Comparison of ENCODE assay signal across 8 cellular contexts in genomic region chr10:24465124-24465874, GRCh38.
DNase-seq lines count a peak whose midpoint lies in the region; TF ChIP-seq lines count a peak whose summit lies in the region.

No MANE protein-coding gene starts in this region.

- no peaks in the 10 kb centered on the region for H3K27me3 ChIP-seq in KMS-11 (ENCODE audit: insufficient read depth, low read depth)
- no peaks in the 10 kb centered on the region for H3K27me3 ChIP-seq in breast epithelium
- H3K27me3 ChIP-seq in mucosa of stomach (ENCODE audit: control insufficient read depth, insufficient read depth, low read length): no peaks in the 10 kb centered on the region
- no peaks in the 10 kb centered on the region for H3K27me3 ChIP-seq in tibial artery

- H3K9ac ChIP-seq in KMS-11 (no peak overlapping the region), mucosa of stomach (ENCODE audit: low read length) (peak overlapping the region; percentile 72)

- H3K4me1 ChIP-seq in KMS-11 (ENCODE audit: low read depth, poor library complexity, severe bottlenecking) (peaks cover 46% of the 10 kb centered on the region), breast epithelium (peaks cover 10 to 20% of the 10 kb centered on the region in 2 donors), mucosa of stomach (ENCODE audit: control insufficient read depth, insufficient read depth, low read length) (peaks cover 42% of the 10 kb centered on the region), tibial artery (peaks cover 0 to 12% (median 5%) of the 10 kb centered on the region in 4 donors)

- no peak for TF ChIP-seq POLR2A in breast epithelium (IDR thresholded peaks at IDR 0.05)

- H4K20me1 ChIP-seq in KMS-11 (ENCODE audit: insufficient read depth): no peaks in the 10 kb centered on the region

- H3K4me2 ChIP-seq in KMS-11: peak overlapping the region; percentile 75

- in situ Hi-C loops in G401 (cut with HindIII; ENCODE audit: low sequenced_read_pairs): no loop called here

- no peaks in the 10 kb centered on the region for H3K9me3 ChIP-seq in breast epithelium
- H3K9me3 ChIP-seq in mucosa of stomach (ENCODE audit: control insufficient read depth, low read length): no peaks in the 10 kb centered on the region
- no peaks in the 10 kb centered on the region for H3K9me3 ChIP-seq in tibial artery

- H3K4me3 ChIP-seq in KMS-11 (IDR thresholded peaks at IDR 0.05; ENCODE audit: insufficient read depth, low read depth, low read length): no peak overlapping the region
- peak overlapping the region in 2 of 3 donors; percentile 49 to 63 for H3K4me3 ChIP-seq in breast epithelium
- H3K4me3 ChIP-seq in mucosa of stomach (ENCODE audit: low read length): peak overlapping the region; percentile 34
- no peak overlapping the region for H3K4me3 ChIP-seq in tibial artery

- H2AFZ ChIP-seq in KMS-11 (ENCODE audit: low read depth): no peak overlapping the region

- no peaks in the 10 kb centered on the region for H3K79me2 ChIP-seq in KMS-11 (ENCODE audit: insufficient read depth, low read depth)

- intact Hi-C loops in breast epithelium (cut with DNase I; ENCODE audit: low total_unique reads): loop anchor here (5.0 kb wide), 1 partner anchor 257 kb away; the partner anchor contains the start of gene ARHGAP21
- intact Hi-C loops in head of caudate nucleus (cut with DNase I): no loop called here
- intact Hi-C loops in tibial artery (cut with DNase I; ENCODE audit: low total_unique reads): no loop called here

- H3K27ac ChIP-seq in KMS-11 (no peak overlapping the region; the same call in 1 of the 2 replicates), breast epithelium (peak overlapping the region; percentile 91 to 97), tibial artery (no peak overlapping the region)

- DNase-seq in AG08395 (ENCODE audit: low spot score): peak; percentile 84
- DNase-seq in breast epithelium (ENCODE audit: low spot score in 2 of 2): peak; percentile 61 to 90
- DNase-seq in G401 (ENCODE audit: low spot score): no peak
- no peak for DNase-seq in head of caudate nucleus
- no peak for DNase-seq in T-helper 9 cell
- no peak for DNase-seq in tibial artery

- TF ChIP-seq CTCF in KMS-11 (conservative IDR thresholded peaks at IDR 0.05; ENCODE audit: low read depth, low read length) (no peak), breast epithelium (IDR thresholded peaks at IDR 0.05) (no peak), tibial artery (IDR thresholded peaks at IDR 0.05) (no peak)

- H3K36me3 ChIP-seq in KMS-11 (ENCODE audit: insufficient read depth): no peaks in the 10 kb centered on the region
- no peaks in the 10 kb centered on the region for H3K36me3 ChIP-seq in breast epithelium
- no peaks in the 10 kb centered on the region for H3K36me3 ChIP-seq in mucosa of stomach (ENCODE audit: control insufficient read depth, insufficient read depth, low read length)
- H3K36me3 ChIP-seq in tibial artery: no peaks in the 10 kb centered on the region

Comparison
In these comparisons a context has a peak if more than half of its experiments do, and no peak if none do; other contexts are left out.
1. DNase-seq: peak in AG08395 (single experiment) and breast epithelium (2 of 2); none in G401 (single experiment), head of caudate nucleus (0 of 42), T-helper 9 cell (single experiment) and tibial artery (0 of 2).
2. H3K27ac ChIP-seq: peak in breast epithelium (2 of 2); none in KMS-11 (single experiment) and tibial artery (0 of 2).
3. H3K4me3 ChIP-seq: peak in breast epithelium (2 of 3) and mucosa of stomach (single experiment); none in KMS-11 (single experiment) and tibial artery (0 of 2).